ENCODE assay signal across 23 cellular contexts in genomic region chr2:147125145-147125544, GRCh38.
"Had no signal": no experiment of that assay in that cellular context is flagged by ENCODE, and none has a peak within 500 bp of the region (broad histone marks: within the 10 kb centered on the region; RNA-seq: fewer than 3 reads in every experiment).

No MANE protein-coding gene starts in this region.

- H3K9ac ChIP-seq: SK-N-SH had no signal

- FAIRE-seq: HepG2 had no signal

- ATAC-seq: HepG2, Panc1, PC-3 had no signal

- DNase-seq: IMR-90, Kasumi-1, KG1, MM.1S, NCI-H1092 treated with DMSO at 0.1 percent for 48 hours, NCI-H1436, NCI-H187, NCI-H2029, NCI-H2081 treated with DMSO at 0.1 percent for 48 hours, NCI-H2171, NCI-H226, NCI-H446, NCI-H510A, NCI-H524 treated with DMSO at 0.1 percent for 48 hours, NCI-H69, NCI-H774, PC-3, SHP77, SK-N-SH, SW 1271 had no signal

- H3K27ac ChIP-seq: RWPE1 had no signal

- H3K9me3 ChIP-seq: SK-N-SH had no signal

- H3K4me2 ChIP-seq: SK-N-SH had no signal
